Comparison of ENCODE assay signal across 19 cellular contexts in the genomic region with DNA sequence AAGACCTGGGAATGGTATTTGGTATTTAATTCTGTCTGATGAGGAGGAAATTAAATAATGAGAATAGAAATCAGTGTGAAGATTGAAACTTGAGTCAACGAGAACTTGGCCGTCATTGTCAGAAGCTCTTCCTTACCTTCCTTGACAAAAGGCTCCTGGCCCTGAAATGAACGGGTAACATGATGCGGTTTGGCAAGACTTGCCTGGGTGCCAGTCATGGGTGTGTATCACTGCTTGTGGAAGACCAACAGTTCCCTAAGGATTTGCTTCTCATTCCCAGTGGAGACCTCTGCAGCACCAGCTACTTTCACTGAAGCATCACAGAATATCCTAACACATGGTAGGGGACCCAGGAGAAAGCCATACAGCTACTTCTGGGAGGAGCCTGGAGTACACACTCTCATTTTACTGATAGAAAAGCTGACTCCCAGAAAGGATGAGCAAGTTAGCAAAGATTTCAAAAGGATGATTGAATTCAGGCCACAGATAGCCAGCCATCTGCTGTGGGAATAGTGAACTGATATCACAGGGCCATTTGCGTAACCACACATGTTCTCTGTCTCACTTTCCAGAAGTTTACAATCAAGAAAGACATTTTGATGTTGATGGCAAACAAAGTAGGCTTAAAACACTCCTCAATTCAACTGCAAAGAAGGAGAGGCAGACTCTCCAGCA.
DNase-seq lines count a peak whose midpoint lies in the region; ATAC-seq and TF ChIP-seq lines count a peak whose summit lies in the region.
"Had no signal": no experiment of that assay in that cellular context is flagged by ENCODE, and none has a peak within 500 bp of the region (broad histone marks: within the 10 kb centered on the region; RNA-seq: fewer than 3 reads in every experiment).

No MANE protein-coding gene starts in this region.

- H3K4me3 Mint-ChIP-seq in GM23338: no peak overlapping the region
- H3K4me3 Mint-ChIP-seq: activated B cell treated with CpG ODN at 0.5 μM for 24 hours; effector memory CD8-positive, alpha-beta T cell had no signal

- H3K36me3 ChIP-seq in GM23338 (ENCODE audit: insufficient read depth): no peaks in the 10 kb centered on the region
- H3K36me3 ChIP-seq: suprapubic skin had no signal

- no peak for DNase-seq in GM23338 (ENCODE audit: low spot score)
- peak; percentile 22 for DNase-seq in SW480 (ENCODE audit: low spot score)
- DNase-seq in fibroblast of the aortic adventitia (ENCODE audit: low read depth): peak; percentile 44
- peak; percentile 56 for DNase-seq in skeletal muscle cell (ENCODE audit: low read depth)
- no peak for DNase-seq in NCI-H345 treated with DMSO at 0.1 percent for 48 hours (lab: John Stamatoyannopoulos, UW; ENCODE audit: unreplicated experiment)
- DNase-seq in GM19238 (ENCODE audit: insufficient read length, low spot score): no peak
- DNase-seq: activated B cell treated with CpG ODN at 0.5 μM for 24 hours; activated CD8-positive, alpha-beta memory T cell treated with anti-CD3 and anti-CD28 coated beads for 24 hours; C1 segment of cervical spinal cord; cerebellar nuclear complex; effector memory CD8-positive, alpha-beta T cell; left ventricle myocardium superior; NCI-H1105 treated with DMSO at 0.1 percent for 48 hours; NK-92 treated with Interleukin-12 subunit alpha and Interleukin-12 subunit beta, amount 100 ng/mL, for 24 hours; SHP77; stimulated activated CD4-positive, alpha-beta T cell treated with anti-CD3 and anti-CD28 coated beads, Interleukin-4, amount 100 ng/mL, for 4 hours; stimulated activated CD8-positive, alpha-beta memory T cell treated with anti-CD3 and anti-CD28 coated beads, Interleukin-4, amount 100 ng/mL, for 48 hours had no signal

- no peaks in the 10 kb centered on the region for H3K27me3 ChIP-seq in GM23338 (ENCODE audit: insufficient read depth)

- H3K4me1 Mint-ChIP-seq in GM23338: peaks cover 16% of the 10 kb centered on the region
- H3K4me1 Mint-ChIP-seq: activated B cell treated with CpG ODN at 0.5 μM for 24 hours had no signal

- peaks cover 4% of the 10 kb centered on the region; the same call in 1 of the 2 replicates for H3K9me2 ChIP-seq in GM23338 (ENCODE audit: insufficient read depth)

- ATAC-seq in GM23338 (no peak), HG02759 (IDR thresholded peaks at IDR 0.05; ENCODE audit: unreplicated experiment) (no peak)
- ATAC-seq: effector memory CD8-positive, alpha-beta T cell; left ventricle myocardium superior had no signal

- H3K36me3 Mint-ChIP-seq in GM23338 (ENCODE audit: low read depth): no peaks in the 10 kb centered on the region

- no peaks in the 10 kb centered on the region for H3F3A ChIP-seq in GM23338 (replicated peaks; ENCODE audit: low read depth)

- peaks cover 3% of the 10 kb centered on the region for H3K27me3 Mint-ChIP-seq in GM23338 (ENCODE audit: insufficient read depth, low read depth, poor library complexity)
- H3K27me3 Mint-ChIP-seq: activated B cell treated with CpG ODN at 0.5 μM for 24 hours; effector memory CD8-positive, alpha-beta T cell had no signal

- H4K20me1 ChIP-seq in GM23338 (replicated peaks; ENCODE audit: insufficient read depth): no peaks in the 10 kb centered on the region

- peak overlapping the region; percentile 80 for H2AFZ ChIP-seq in GM23338

- H3K27ac Mint-ChIP-seq in GM23338: no peak overlapping the region
- H3K27ac Mint-ChIP-seq: activated B cell treated with CpG ODN at 0.5 μM for 24 hours; effector memory CD8-positive, alpha-beta T cell had no signal

- no peaks in the 10 kb centered on the region for H3K79me2 ChIP-seq in GM23338 (replicated peaks; ENCODE audit: insufficient read depth)

- peaks cover 15% of the 10 kb centered on the region for H3K4me1 ChIP-seq in GM23338 (ENCODE audit: insufficient read depth)
- H3K4me1 ChIP-seq: suprapubic skin had no signal

- TF ChIP-seq CTCF in GM23338 (conservative IDR thresholded peaks at IDR 0.05; ENCODE audit: low read depth in 2 of 2): no peak
- TF ChIP-seq CTCF in fibroblast of the aortic adventitia (IDR thresholded peaks at IDR 0.05; ENCODE audit: insufficient read depth, low read length): no peak

- no peaks in the 10 kb centered on the region for H3K9me3 Mint-ChIP-seq in GM23338

- H3K4me3 ChIP-seq in GM23338 (no peak overlapping the region), fibroblast of the aortic adventitia (ENCODE audit: low read depth, low read length) (no peak overlapping the region), skeletal muscle cell (ENCODE audit: low read depth, low read length) (no peak overlapping the region)
- H3K4me3 ChIP-seq: suprapubic skin had no signal

- no peak overlapping the region for H3K4me2 ChIP-seq in GM23338

- no peak overlapping the region for H3K27ac ChIP-seq in GM23338 (ENCODE audit: low read depth)
- H3K27ac ChIP-seq: suprapubic skin had no signal

TF ChIP-seq in GM23338, 12 proteins besides CTCF, POLR2A, EP300 and RAD21 (continues in another document):
- TF ChIP-seq POLR2AphosphoS5 (IDR thresholded peaks at IDR 0.05; ENCODE audit: low read depth) (no peak), ZNF331 (CRISPR knock-in tag; IDR thresholded peaks at IDR 0.05; ENCODE audit: low read depth) (no peak), STAT1 (IDR thresholded peaks at IDR 0.05; ENCODE audit: unreplicated experiment) (no peak)
- TF ChIP-seq, protein P1, sequence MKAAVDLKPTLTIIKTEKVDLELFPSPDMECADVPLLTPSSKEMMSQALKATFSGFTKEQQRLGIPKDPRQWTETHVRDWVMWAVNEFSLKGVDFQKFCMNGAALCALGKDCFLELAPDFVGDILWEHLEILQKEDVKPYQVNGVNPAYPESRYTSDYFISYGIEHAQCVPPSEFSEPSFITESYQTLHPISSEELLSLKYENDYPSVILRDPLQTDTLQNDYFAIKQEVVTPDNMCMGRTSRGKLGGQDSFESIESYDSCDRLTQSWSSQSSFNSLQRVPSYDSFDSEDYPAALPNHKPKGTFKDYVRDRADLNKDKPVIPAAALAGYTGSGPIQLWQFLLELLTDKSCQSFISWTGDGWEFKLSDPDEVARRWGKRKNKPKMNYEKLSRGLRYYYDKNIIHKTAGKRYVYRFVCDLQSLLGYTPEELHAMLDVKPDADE (IDR thresholded peaks at IDR 0.05): no peak
- TF ChIP-seq, protein P2, sequence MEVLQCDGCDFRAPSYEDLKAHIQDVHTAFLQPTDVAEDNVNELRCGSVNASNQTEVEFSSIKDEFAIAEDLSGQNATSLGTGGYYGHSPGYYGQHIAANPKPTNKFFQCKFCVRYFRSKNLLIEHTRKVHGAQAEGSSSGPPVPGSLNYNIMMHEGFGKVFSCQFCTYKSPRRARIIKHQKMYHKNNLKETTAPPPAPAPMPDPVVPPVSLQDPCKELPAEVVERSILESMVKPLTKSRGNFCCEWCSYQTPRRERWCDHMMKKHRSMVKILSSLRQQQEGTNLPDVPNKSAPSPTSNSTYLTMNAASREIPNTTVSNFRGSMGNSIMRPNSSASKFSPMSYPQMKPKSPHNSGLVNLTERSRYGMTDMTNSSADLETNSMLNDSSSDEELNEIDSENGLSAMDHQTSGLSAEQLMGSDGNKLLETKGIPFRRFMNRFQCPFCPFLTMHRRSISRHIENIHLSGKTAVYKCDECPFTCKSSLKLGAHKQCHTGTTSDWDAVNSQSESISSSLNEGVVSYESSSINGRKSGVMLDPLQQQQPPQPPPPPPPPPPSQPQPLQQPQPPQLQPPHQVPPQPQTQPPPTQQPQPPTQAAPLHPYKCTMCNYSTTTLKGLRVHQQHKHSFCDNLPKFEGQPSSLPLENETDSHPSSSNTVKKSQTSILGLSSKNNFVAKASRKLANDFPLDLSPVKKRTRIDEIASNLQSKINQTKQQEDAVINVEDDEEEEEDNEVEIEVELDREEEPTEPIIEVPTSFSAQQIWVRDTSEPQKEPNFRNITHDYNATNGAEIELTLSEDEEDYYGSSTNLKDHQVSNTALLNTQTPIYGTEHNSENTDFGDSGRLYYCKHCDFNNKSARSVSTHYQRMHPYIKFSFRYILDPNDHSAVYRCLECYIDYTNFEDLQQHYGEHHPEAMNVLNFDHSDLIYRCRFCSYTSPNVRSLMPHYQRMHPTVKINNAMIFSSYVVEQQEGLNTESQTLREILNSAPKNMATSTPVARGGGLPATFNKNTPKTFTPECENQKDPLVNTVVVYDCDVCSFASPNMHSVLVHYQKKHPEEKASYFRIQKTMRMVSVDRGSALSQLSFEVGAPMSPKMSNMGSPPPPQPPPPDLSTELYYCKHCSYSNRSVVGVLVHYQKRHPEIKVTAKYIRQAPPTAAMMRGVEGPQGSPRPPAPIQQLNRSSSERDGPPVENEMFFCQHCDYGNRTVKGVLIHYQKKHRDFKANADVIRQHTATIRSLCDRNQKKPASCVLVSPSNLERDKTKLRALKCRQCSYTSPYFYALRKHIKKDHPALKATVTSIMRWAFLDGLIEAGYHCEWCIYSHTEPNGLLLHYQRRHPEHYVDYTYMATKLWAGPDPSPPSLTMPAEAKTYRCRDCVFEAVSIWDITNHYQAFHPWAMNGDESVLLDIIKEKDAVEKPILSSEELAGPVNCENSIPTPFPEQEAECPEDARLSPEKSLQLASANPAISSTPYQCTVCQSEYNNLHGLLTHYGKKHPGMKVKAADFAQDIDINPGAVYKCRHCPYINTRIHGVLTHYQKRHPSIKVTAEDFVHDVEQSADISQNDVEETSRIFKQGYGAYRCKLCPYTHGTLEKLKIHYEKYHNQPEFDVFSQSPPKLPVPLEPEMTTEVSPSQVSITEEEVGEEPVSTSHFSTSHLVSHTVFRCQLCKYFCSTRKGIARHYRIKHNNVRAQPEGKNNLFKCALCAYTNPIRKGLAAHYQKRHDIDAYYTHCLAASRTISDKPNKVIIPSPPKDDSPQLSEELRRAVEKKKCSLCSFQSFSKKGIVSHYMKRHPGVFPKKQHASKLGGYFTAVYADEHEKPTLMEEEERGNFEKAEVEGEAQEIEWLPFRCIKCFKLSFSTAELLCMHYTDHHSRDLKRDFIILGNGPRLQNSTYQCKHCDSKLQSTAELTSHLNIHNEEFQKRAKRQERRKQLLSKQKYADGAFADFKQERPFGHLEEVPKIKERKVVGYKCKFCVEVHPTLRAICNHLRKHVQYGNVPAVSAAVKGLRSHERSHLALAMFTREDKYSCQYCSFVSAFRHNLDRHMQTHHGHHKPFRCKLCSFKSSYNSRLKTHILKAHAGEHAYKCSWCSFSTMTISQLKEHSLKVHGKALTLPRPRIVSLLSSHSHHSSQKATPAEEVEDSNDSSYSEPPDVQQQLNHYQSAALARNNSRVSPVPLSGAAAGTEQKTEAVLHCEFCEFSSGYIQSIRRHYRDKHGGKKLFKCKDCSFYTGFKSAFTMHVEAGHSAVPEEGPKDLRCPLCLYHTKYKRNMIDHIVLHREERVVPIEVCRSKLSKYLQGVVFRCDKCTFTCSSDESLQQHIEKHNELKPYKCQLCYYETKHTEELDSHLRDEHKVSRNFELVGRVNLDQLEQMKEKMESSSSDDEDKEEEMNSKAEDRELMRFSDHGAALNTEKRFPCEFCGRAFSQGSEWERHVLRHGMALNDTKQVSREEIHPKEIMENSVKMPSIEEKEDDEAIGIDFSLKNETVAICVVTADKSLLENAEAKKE (CRISPR knock-in tag; IDR thresholded peaks at IDR 0.05): no peak

Comparison
In these comparisons a context has a peak if more than half of its experiments do, and no peak if none do; other contexts are left out.
1. DNase-seq: peak in SW480 (single experiment), fibroblast of the aortic adventitia (single experiment) and skeletal muscle cell (single experiment); none in GM23338 (single experiment), NCI-H345 treated with DMSO at 0.1 percent for 48 hours (single experiment) and GM19238 (single experiment).